ENCODE assay signal across 8 cellular contexts in the genomic region with DNA sequence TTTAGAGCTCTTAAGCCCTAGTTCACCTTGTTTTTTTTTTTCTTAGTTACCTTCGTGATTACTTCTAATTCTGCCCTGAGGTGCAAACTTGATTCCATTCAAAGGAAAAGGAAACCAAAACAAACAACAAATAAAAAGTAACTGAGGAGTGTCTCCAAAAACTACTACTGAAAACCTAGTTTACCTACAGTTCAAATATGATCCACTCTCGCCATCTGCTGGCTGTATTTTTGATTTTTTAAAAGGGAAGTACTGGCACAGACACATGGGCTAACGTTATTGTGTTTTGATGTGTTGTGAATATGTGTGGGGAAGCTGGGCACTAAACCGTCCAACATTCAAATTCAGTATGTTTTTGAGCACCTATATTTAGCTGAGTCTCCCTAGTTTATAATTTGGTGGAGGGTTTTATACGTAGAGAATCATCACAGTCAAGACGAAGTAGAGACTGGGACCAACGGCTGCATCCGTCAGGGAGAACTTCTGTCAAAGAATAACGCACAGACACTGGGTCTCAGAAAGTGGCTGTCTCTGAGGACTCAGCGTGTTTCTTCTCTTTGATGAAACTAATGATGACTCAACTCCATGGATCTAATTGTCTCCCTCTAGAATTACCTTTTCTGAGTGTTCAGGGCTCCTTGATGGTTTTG.
DNase-seq lines count a peak whose midpoint lies in the region; ATAC-seq and TF ChIP-seq lines count a peak whose summit lies in the region.

No MANE protein-coding gene starts in this region.

- H3K27ac ChIP-seq in ACC112 (ENCODE audit: low read depth, low read length) = no peak overlapping the region

- no peaks in the 10 kb centered on the region for H3K9me3 ChIP-seq in adipocyte (ENCODE audit: control insufficient read depth, low read length)

- no peaks in the 10 kb centered on the region for H3K36me3 ChIP-seq in ACC112 (ENCODE audit: insufficient read depth, low read length)
- no peaks in the 10 kb centered on the region for H3K36me3 ChIP-seq in adipocyte (ENCODE audit: control insufficient read depth, insufficient read depth, low read length, severe bottlenecking)

- DNase-seq in NCI-H2171 (lab: John Stamatoyannopoulos, UW) = peak; percentile 38
- peak; percentile 89 for DNase-seq in adipocyte (ENCODE audit: low read depth)
- peak; percentile 5 to 81 for DNase-seq in hippocampal formation (lab: John Stamatoyannopoulos, UW)
- DNase-seq in smooth muscle cell of the brain vasculature (ENCODE audit: low read depth, low spot score) = peak; percentile 70
- DNase-seq in ecto neural progenitor cell (ENCODE audit: low spot score) = no peak

- peak; percentile 41; the same call in 2 of the 3 replicates for TF ChIP-seq CTCF in GM12872 (IDR thresholded peaks at IDR 0.05; ENCODE audit: insufficient read depth, low read depth, low read length)

- H3K4me3 ChIP-seq in ACC112 (ENCODE audit: low read depth, low read length) (peak overlapping the region; percentile 62), adipocyte (ENCODE audit: low read length) (no peak overlapping the region)

- H3K27me3 ChIP-seq in ACC112 (ENCODE audit: insufficient read depth, low read length) = no peaks in the 10 kb centered on the region
- peaks cover under 1% of the 10 kb centered on the region for H3K27me3 ChIP-seq in adipocyte (replicated peaks; ENCODE audit: control insufficient read depth, insufficient read depth, low read length)

- H3K79me2 ChIP-seq in ACC112 (ENCODE audit: control insufficient read depth, insufficient read depth, low read length, unreplicated experiment) = no peaks in the 10 kb centered on the region

- H3K4me1 ChIP-seq in ACC112 (ENCODE audit: control insufficient read depth, insufficient read depth, low read length, unreplicated experiment) (peaks cover 7% of the 10 kb centered on the region), adipocyte (ENCODE audit: control insufficient read depth, insufficient read depth, low read length) (no peaks in the 10 kb centered on the region)

- peak overlapping the region; percentile 48 for H2AFZ ChIP-seq in ACC112 (ENCODE audit: low read length, unreplicated experiment)

- H3K9ac ChIP-seq in adipocyte (ENCODE audit: low read length) = no peak overlapping the region

- ATAC-seq in HG02981 (IDR thresholded peaks at IDR 0.05; ENCODE audit: unreplicated experiment) = peak; percentile 83
